1 cellular context compared by ENCODE assay signal in genomic region chr15:59137566-59137965, GRCh38.
TF ChIP-seq lines count a peak whose summit lies in the region.

No MANE protein-coding gene starts in this region.

TF ChIP-seq in K562, 482 proteins besides CTCF, POLR2A, EP300 and RAD21:
- TF ChIP-seq ZZZ3 (IDR thresholded peaks at IDR 0.05) (no peak), MTA1 (IDR thresholded peaks at IDR 0.05; ENCODE audit: borderline replicate concordance) (no peak), POLR2AphosphoS2 (IDR thresholded peaks at IDR 0.05; ENCODE audit: low read length) (no peak), ZNF384 (IDR thresholded peaks at IDR 0.05; ENCODE audit: low read depth, low read length) (no peak), BRCA1 (IDR thresholded peaks at IDR 0.05) (no peak), BRCA1 (CRISPR knock-in tag; IDR thresholded peaks at IDR 0.05) (no peak), ZNF232 (CRISPR knock-in tag; IDR thresholded peaks at IDR 0.05) (no peak), KLF10 (CRISPR knock-in tag; IDR thresholded peaks at IDR 0.05) (no peak), SRF (CRISPR knock-in tag; IDR thresholded peaks at IDR 0.05) (no peak), HLTF (IDR thresholded peaks at IDR 0.05) (no peak), ZNF699 (CRISPR knock-in tag; IDR thresholded peaks at IDR 0.05; ENCODE audit: insufficient replicate concordance) (no peak), BRD4 (IDR thresholded peaks at IDR 0.05) (no peak), ZNF41 (CRISPR knock-in tag; conservative IDR thresholded peaks at IDR 0.05) (no peak), FOXM1 (IDR thresholded peaks at IDR 0.05; ENCODE audit: low read depth) (no peak), FOXM1 (CRISPR knock-in tag; IDR thresholded peaks at IDR 0.05; ENCODE audit: low read depth) (no peak), EGR1 (conservative IDR thresholded peaks at IDR 0.05) (no peak), ZNF12 (CRISPR knock-in tag; IDR thresholded peaks at IDR 0.05) (no peak), ZNF184 (CRISPR knock-in tag; IDR thresholded peaks at IDR 0.05) (no peak)
- TF ChIP-seq, protein P1, sequence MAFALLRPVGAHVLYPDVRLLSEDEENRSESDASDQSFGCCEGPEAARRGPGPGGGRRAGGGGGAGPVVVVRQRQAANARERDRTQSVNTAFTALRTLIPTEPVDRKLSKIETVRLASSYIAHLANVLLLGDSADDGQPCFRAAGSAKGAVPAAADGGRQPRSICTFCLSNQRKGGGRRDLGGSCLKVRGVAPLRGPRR (CRISPR knock-in tag; IDR thresholded peaks at IDR 0.05), result no peak
